In the genomic region with DNA sequence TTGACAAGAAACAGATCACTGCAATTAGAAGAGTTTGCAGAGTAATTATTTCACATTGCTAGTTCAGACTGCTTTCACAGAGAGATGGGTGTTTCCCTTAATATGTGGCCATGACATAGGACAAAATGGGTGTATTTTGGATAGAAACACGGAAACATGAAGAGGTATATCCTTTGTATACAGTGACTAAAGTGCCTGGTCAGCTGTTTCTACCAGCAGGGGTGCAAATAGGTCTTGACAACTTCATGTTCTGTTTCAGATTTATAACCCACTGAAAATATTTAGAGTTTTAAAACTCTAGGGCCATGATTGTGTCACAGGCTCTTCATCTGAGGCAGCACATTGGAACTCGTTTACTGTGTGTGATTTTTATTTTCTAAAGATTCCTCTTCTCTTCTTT, we compare ENCODE assay signal across 26 cellular contexts.
"Had no signal": no experiment of that assay in that cellular context is flagged by ENCODE, and none has a peak within 500 bp of the region (broad histone marks: within the 10 kb centered on the region; RNA-seq: fewer than 3 reads in every experiment).

No MANE protein-coding gene starts in this region.

- H3K9ac ChIP-seq: neural progenitor cell, parathyroid adenoma had no signal

- H3K27me3 Mint-ChIP-seq: progenitor cell of endocrine pancreas had no signal

- H3K9me3 Mint-ChIP-seq: dendritic cell treated with granulocyte-macrophage colony-stimulating factor and Interleukin-4, amounts not matched to agents 40 ng/mL and 50 ng/mL, for 4 days; endodermal cell; mesothelial cell of epicardium; natural killer cell treated with Interleukin-12 subunit alpha and Interleukin-12 subunit beta and Interleukin-15 and Interleukin-18, amount 100 ng/mL, for 72 hours; neural progenitor cell had no signal

- H3K27me3 ChIP-seq: gastrocnemius medialis, neural progenitor cell, right atrium auricular region, transverse colon had no signal

- H3K9me3 ChIP-seq: gastrocnemius medialis, mucosa of descending colon, right atrium auricular region, spleen, transverse colon had no signal

- H3K4me2 ChIP-seq: neural progenitor cell had no signal

- H3K4me3 Mint-ChIP-seq: dendritic cell treated with granulocyte-macrophage colony-stimulating factor and Interleukin-4, amounts not matched to agents 40 ng/mL and 50 ng/mL, for 4 days; endodermal cell; memory B cell; mesothelial cell of epicardium; naive B cell; natural killer cell treated with Interleukin-12 subunit alpha and Interleukin-12 subunit beta and Interleukin-15 and Interleukin-18, amount 100 ng/mL, for 72 hours; neural progenitor cell; stimulated activated naive B cell treated with anti-CD40 and anti-IgM and Interleukin-4, amounts not matched to agents 10 μg/mL and 1 μg/mL and 100 μg/mL, for 72 hours; stimulated activated naive CD8-positive, alpha-beta T cell treated with anti-CD3 and anti-CD28 coated beads, Interleukin-15, Interleukin-2, amounts not matched to agents 100 ng/mL and 50 ng/mL, for 24 hours had no signal

- H3K79me2 ChIP-seq: parathyroid adenoma had no signal

- H2AFZ ChIP-seq: neural progenitor cell, parathyroid adenoma had no signal

- H3K4me1 Mint-ChIP-seq: endodermal cell had no signal

- H3K36me3 ChIP-seq: gastrocnemius medialis, neural progenitor cell, right atrium auricular region, spleen, transverse colon had no signal

- H3K27ac ChIP-seq: epithelial cell of prostate, gastrocnemius medialis, neural progenitor cell, parathyroid adenoma, right atrium auricular region, skin epidermis, transverse colon had no signal

- ATAC-seq: esophagus mucosa; gastrocnemius medialis; left lobe of liver; mucosa of descending colon; natural killer cell treated with Interleukin-12 subunit alpha and Interleukin-12 subunit beta and Interleukin-15 and Interleukin-18, amount 100 ng/mL, for 72 hours; stimulated activated naive B cell treated with anti-CD40 and anti-IgM and Interleukin-4, amounts not matched to agents 10 μg/mL and 1 μg/mL and 100 μg/mL, for 72 hours had no signal

- H3K36me3 Mint-ChIP-seq: memory B cell; mesothelial cell of epicardium; neural progenitor cell; stimulated activated naive B cell treated with anti-CD40 and anti-IgM and Interleukin-4, amounts not matched to agents 10 μg/mL and 1 μg/mL and 100 μg/mL, for 72 hours had no signal

- H3K4me1 ChIP-seq: neural progenitor cell, parathyroid adenoma had no signal

- DNase-seq: effector CD8-positive, alpha-beta T cell; endodermal cell; foreskin fibroblast; gastrocnemius medialis; head of caudate nucleus; kidney; mucosa of descending colon; naive B cell; spleen; stimulated activated CD4-positive, alpha-beta T cell treated with anti-CD3 and anti-CD28 coated beads, Interleukin-4, amount 100 ng/mL, for 4 hours; stimulated activated naive B cell treated with anti-CD40 and anti-IgM and Interleukin-4, amounts not matched to agents 10 μg/mL and 1 μg/mL and 100 μg/mL, for 72 hours; transverse colon had no signal

- H3K27ac Mint-ChIP-seq: dendritic cell treated with granulocyte-macrophage colony-stimulating factor and Interleukin-4, amounts not matched to agents 40 ng/mL and 50 ng/mL, for 4 days; endodermal cell; memory B cell; mesothelial cell of epicardium; naive B cell; neural progenitor cell; progenitor cell of endocrine pancreas; stimulated activated naive B cell treated with anti-CD40 and anti-IgM and Interleukin-4, amounts not matched to agents 10 μg/mL and 1 μg/mL and 100 μg/mL, for 72 hours; stimulated activated naive CD8-positive, alpha-beta T cell treated with anti-CD3 and anti-CD28 coated beads, Interleukin-15, Interleukin-2, amounts not matched to agents 100 ng/mL and 50 ng/mL, for 24 hours had no signal

- H3K4me3 ChIP-seq: gastrocnemius medialis, lung, mucosa of descending colon, neural progenitor cell, right atrium auricular region, skin epidermis, spleen, transverse colon had no signal
